Comparison of ENCODE assay signal across 31 cellular contexts in genomic region chrX:5869786-5870185, GRCh38.
"Had no signal": no experiment of that assay in that cellular context is flagged by ENCODE, and none has a peak within 500 bp of the region (broad histone marks: within the 10 kb centered on the region; RNA-seq: fewer than 3 reads in every experiment).

No MANE protein-coding gene starts in this region.

- H3K27me3 ChIP-seq: adrenal gland, body of pancreas, cardiac muscle cell, colonic mucosa, esophagus muscularis mucosa, gastroesophageal sphincter, heart right ventricle had no signal

- H3K9me3 ChIP-seq: adrenal gland, body of pancreas, colonic mucosa, esophagus muscularis mucosa, gastroesophageal sphincter, heart right ventricle had no signal

- DNase-seq: activated CD4-positive, alpha-beta memory T cell treated with anti-CD3 and anti-CD28 coated beads for 36 hours; activated CD4-positive, alpha-beta T cell treated with anti-CD3 and anti-CD28 coated beads for 36 hours; activated CD4-positive, alpha-beta T cell treated with anti-CD3 and anti-CD28 coated beads, Interleukin-2, amount 10 ng/mL, durations not matched to agents 24 days and 14 days; activated CD4-positive, CD25-positive, alpha-beta regulatory T cell; activated CD4-positive, CD25-positive, alpha-beta regulatory T cell treated with anti-CD3 and anti-CD28 coated beads, Interleukin-2, amount 50 U/mL, for 72 hours; activated CD8-positive, alpha-beta memory T cell treated with anti-CD3 and anti-CD28 coated beads, Interleukin-2, amount 10 ng/mL, durations not matched to agents 7 days and 5 days; activated CD8-positive, alpha-beta memory T cell treated with anti-CD3 and anti-CD28 coated beads, Interleukin-2, amount 50 U/mL, for 4 hours; activated CD8-positive, alpha-beta T cell treated with anti-CD3 and anti-CD28 coated beads, Interleukin-2, amount 10 ng/mL, durations not matched to agents 7 days and 5 days; activated effector memory CD4-positive, alpha-beta T cell treated with anti-CD3 and anti-CD28 coated beads, Interleukin-2, amount 50 U/mL, for 16 hours; activated naive CD4-positive, alpha-beta T cell treated with anti-CD3 and anti-CD28 coated beads for 36 hours; activated naive CD8-positive, alpha-beta T cell treated with anti-CD3 and anti-CD28 coated beads for 36 hours; activated naive CD8-positive, alpha-beta T cell treated with anti-CD3 and anti-CD28 coated beads, Interleukin-2, amount 50 U/mL, for 24 hours; activated T-cell treated with anti-CD3 and anti-CD28 coated beads, Interleukin-2, amount 50 U/mL, for 1 hour; activated T-cell treated with anti-CD3 and anti-CD28 coated beads, Interleukin-2, amount 50 U/mL, for 48 hours; amygdala; aorta; central memory CD4-positive, alpha-beta T cell; cerebellar nuclear complex; colonic mucosa; effector CD8-positive, alpha-beta T cell; foreskin melanocyte; heart right ventricle; T-helper 1 cell; T-helper 17 cell; T1000; WERI-Rb-1 had no signal

- ATAC-seq: activated CD4-positive, alpha-beta T cell treated with anti-CD3 and anti-CD28 coated beads for 36 hours; activated CD8-positive, alpha-beta memory T cell treated with anti-CD3 and anti-CD28 coated beads, Interleukin-2, amount 10 ng/mL, durations not matched to agents 7 days and 5 days; activated CD8-positive, alpha-beta T cell treated with anti-CD3 and anti-CD28 coated beads, Interleukin-2, amount 10 ng/mL, durations not matched to agents 7 days and 5 days; activated naive CD8-positive, alpha-beta T cell treated with anti-CD3 and anti-CD28 coated beads, Interleukin-2, amount 50 U/mL, for 24 hours; body of pancreas; gastroesophageal sphincter; T-helper 17 cell had no signal

- H3K4me1 ChIP-seq: adrenal gland, body of pancreas, colonic mucosa, esophagus muscularis mucosa, gastroesophageal sphincter, heart right ventricle had no signal

- H3K36me3 ChIP-seq: adrenal gland, cardiac muscle cell, colonic mucosa, esophagus muscularis mucosa, gastroesophageal sphincter, heart right ventricle, WERI-Rb-1 had no signal

- H3K27ac ChIP-seq: adrenal gland, body of pancreas, cardiac muscle cell, colonic mucosa, esophagus muscularis mucosa, gastroesophageal sphincter, heart right ventricle, WERI-Rb-1 had no signal

- H3K4me3 ChIP-seq: adrenal gland, body of pancreas, cardiac muscle cell, colonic mucosa, esophagus muscularis mucosa, gastroesophageal sphincter, heart right ventricle had no signal
